In the genomic region with DNA sequence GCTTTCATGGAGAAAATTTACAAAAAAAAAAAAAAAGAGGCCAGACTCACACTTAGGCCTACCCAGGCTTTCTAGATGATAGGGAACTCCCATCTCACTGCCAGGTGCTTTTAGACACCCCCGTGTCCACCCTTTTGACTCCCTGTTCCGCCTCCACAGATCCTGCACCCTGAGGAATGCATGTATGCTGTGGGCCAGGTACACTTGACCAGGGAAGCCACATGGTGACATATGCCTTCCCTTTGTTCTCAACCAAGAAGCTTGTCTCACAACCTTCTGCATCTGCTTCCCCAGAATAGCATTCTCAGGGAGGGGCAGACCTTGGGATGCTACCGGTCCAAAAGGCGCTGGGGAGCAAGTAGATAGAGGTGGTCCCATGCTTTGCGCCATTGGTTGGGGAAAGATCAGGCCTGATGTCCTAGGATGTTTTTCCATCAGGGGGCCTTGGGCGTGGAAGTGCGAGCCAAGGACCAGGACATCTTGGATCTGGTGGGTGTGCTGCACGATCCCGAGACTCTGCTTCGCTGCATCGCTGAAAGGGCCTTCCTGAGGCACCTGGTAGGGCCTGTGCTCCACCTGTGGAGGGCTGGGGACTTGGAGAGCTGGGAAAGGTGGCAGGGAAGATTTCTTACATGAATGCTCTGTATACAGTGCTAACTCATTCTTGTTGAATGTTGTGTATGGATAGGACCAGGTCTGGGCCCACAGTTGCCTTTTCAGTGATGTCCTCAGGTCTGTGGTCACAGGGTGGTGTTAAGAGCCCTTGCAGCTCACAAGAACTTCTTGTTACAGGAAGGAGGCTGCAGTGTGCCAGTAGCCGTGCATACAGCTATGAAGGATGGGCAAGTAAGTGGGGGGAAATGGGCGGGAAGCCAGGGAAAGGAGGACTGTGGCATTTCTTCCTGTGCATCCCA, we compare ENCODE assay signal across 9 cellular contexts. TPM values are rescaled to one million over a fixed set of nuclear protein-coding genes. Genes with fewer than 3 reads are reported as not detected.
DNase-seq lines count a peak whose midpoint lies in the region; ATAC-seq, FAIRE-seq and TF ChIP-seq lines count a peak whose summit lies in the region.
"Had no signal": no experiment of that assay in that cellular context is flagged by ENCODE, and none has a peak within 500 bp of the region (broad histone marks: within the 10 kb centered on the region; RNA-seq: fewer than 3 reads in every experiment).

No MANE protein-coding gene starts in this region.

- no peak overlapping the region for H2AFZ ChIP-seq in endothelial cell of umbilical vein (ENCODE audit: low read depth, low read length)

- H3K27me3 ChIP-seq in RWPE2 (ENCODE audit: insufficient read depth, poor library complexity, severe bottlenecking) = no peaks in the 10 kb centered on the region
- H3K27me3 ChIP-seq in endothelial cell of umbilical vein (ENCODE audit: control insufficient read depth in 2 of 2, insufficient read depth in 2 of 2, low read length in 2 of 2) = no peaks in the 10 kb centered on the region

- H3K27ac Mint-ChIP-seq in natural killer cell treated with Interleukin-12 subunit alpha and Interleukin-12 subunit beta and Interleukin-15 and Interleukin-18, amount 100 ng/mL, for 72 hours = peak overlapping the region; percentile 59 to 93
- H3K27ac Mint-ChIP-seq in natural killer cell = peak overlapping the region in 1 of 2 donors; percentile 11
- H3K27ac Mint-ChIP-seq in type B pancreatic cell = peak overlapping the region; percentile 56
- H3K27ac Mint-ChIP-seq: memory B cell had no signal

- peak overlapping the region; percentile 95 for H3K4me2 ChIP-seq in endothelial cell of umbilical vein (ENCODE audit: insufficient read depth, low read length)

- peak overlapping the region; percentile 91 for H3K4me3 Mint-ChIP-seq in natural killer cell treated with Interleukin-12 subunit alpha and Interleukin-12 subunit beta and Interleukin-15 and Interleukin-18, amount 100 ng/mL, for 72 hours
- H3K4me3 Mint-ChIP-seq in natural killer cell = no peak overlapping the region
- peak overlapping the region; percentile 94 for H3K4me3 Mint-ChIP-seq in type B pancreatic cell
- H3K4me3 Mint-ChIP-seq: memory B cell had no signal

- TF ChIP-seq CTCF in natural killer cell (IDR thresholded peaks at IDR 0.05) = no peak
- TF ChIP-seq CTCF in RWPE2 (IDR thresholded peaks at IDR 0.05; ENCODE audit: poor library complexity, severe bottlenecking) = no peak
- TF ChIP-seq CTCF in endothelial cell of umbilical vein (IDR thresholded peaks at IDR 0.05; ENCODE audit: extremely low read depth in 1 of 2, insufficient read depth in 1 of 2, low read depth in 1 of 2, low read length in 2 of 2) = no peak
- no peak for TF ChIP-seq CTCF in type B pancreatic cell (conservative IDR thresholded peaks at IDR 0.05)

- POLR2A ChIA-PET in endothelial cell of umbilical vein (lab: Charles Lee) = interaction anchor here (1.0 kb wide), 1 partner anchor 29 kb away, joined by 3 read pairs; a partner anchor contains a TSS

- intact Hi-C loops in natural killer cell (cut with micrococcal nuclease) (no loop called here), endothelial cell of umbilical vein (cut with micrococcal nuclease) (no loop called here), posterior vena cava (cut with DNase I) (no loop called here)

- H4K20me1 ChIP-seq in endothelial cell of umbilical vein (replicated peaks; ENCODE audit: control insufficient read depth, extremely low read depth, insufficient read depth, low read length) = peaks cover 2% of the 10 kb centered on the region

- H3K27ac ChIP-seq in RWPE2 (ENCODE audit: poor library complexity, severe bottlenecking) (peak overlapping the region; percentile 77), endothelial cell of umbilical vein (ENCODE audit: insufficient read depth, low read depth, low read length) (no peak overlapping the region)

- BruUV-seq in endothelial cell of umbilical vein (replicated peaks; lab: Mats Ljungman, UMichigan) = no TSS peak

- peaks cover 33% of the 10 kb centered on the region for H3K79me2 ChIP-seq in endothelial cell of umbilical vein (ENCODE audit: control insufficient read depth, insufficient read depth, low read length)

- no peaks in the 10 kb centered on the region for H3K9me3 ChIP-seq in RWPE2 (ENCODE audit: severe bottlenecking)
- no peaks in the 10 kb centered on the region for H3K9me3 ChIP-seq in endothelial cell of umbilical vein (replicated peaks; ENCODE audit: control insufficient read depth, insufficient read depth, low read length)

- DNase-seq in natural killer cell treated with Interleukin-12 subunit alpha and Interleukin-12 subunit beta and Interleukin-15 and Interleukin-18, amount 100 ng/mL, for 72 hours (ENCODE audit: low spot score) = no peak
- DNase-seq in natural killer cell (no peak), RWPE2 (ENCODE audit: low spot score) (no peak), endothelial cell of umbilical vein (ENCODE audit: low read depth, low spot score) (no peak), type B pancreatic cell (ENCODE audit: extremely low spot score, unreplicated experiment) (no peak), posterior vena cava (ENCODE audit: low spot score) (no peak)
- DNase-seq in stimulated activated naive CD4-positive, alpha-beta T cell treated with Interleukin-2 at 50 U/mL for 16 hours (lab: John Stamatoyannopoulos, UW) = no peak

- H3K4me1 Mint-ChIP-seq in natural killer cell treated with Interleukin-12 subunit alpha and Interleukin-12 subunit beta and Interleukin-15 and Interleukin-18, amount 100 ng/mL, for 72 hours (ENCODE audit: low read depth in 2 of 2) = peaks cover 32 to 44% of the 10 kb centered on the region in 2 donors
- H3K4me1 Mint-ChIP-seq in natural killer cell = peaks cover 28 to 35% of the 10 kb centered on the region in 2 donors
- peaks cover 30% of the 10 kb centered on the region for H3K4me1 Mint-ChIP-seq in type B pancreatic cell (ENCODE audit: unreplicated experiment)

- no peaks in the 10 kb centered on the region for H3K9me3 Mint-ChIP-seq in natural killer cell treated with Interleukin-12 subunit alpha and Interleukin-12 subunit beta and Interleukin-15 and Interleukin-18, amount 100 ng/mL, for 72 hours
- H3K9me3 Mint-ChIP-seq in natural killer cell (no peaks in the 10 kb centered on the region), type B pancreatic cell (no peaks in the 10 kb centered on the region)
- H3K9me3 Mint-ChIP-seq: memory B cell had no signal

- ATAC-seq in natural killer cell treated with Interleukin-12 subunit alpha and Interleukin-12 subunit beta and Interleukin-15 and Interleukin-18, amount 100 ng/mL, for 72 hours = no peak
- ATAC-seq in natural killer cell (no peak), RWPE2 (ENCODE audit: low read depth) (no peak), HG02623 (IDR thresholded peaks at IDR 0.05; ENCODE audit: unreplicated experiment) (no peak)

- H3K36me3 ChIP-seq in RWPE2 (ENCODE audit: low read depth) (peaks cover 40% of the 10 kb centered on the region), endothelial cell of umbilical vein (ENCODE audit: control insufficient read depth in 2 of 2, extremely low read depth in 1 of 2, insufficient read depth in 2 of 2, low read length in 2 of 2) (peaks cover 5 to 11% of the 10 kb centered on the region in 2 experiments)

- H3K4me1 ChIP-seq in RWPE2 (ENCODE audit: insufficient read depth, poor library complexity, severe bottlenecking) = peaks cover 6% of the 10 kb centered on the region
- H3K4me1 ChIP-seq in endothelial cell of umbilical vein (ENCODE audit: control insufficient read depth, extremely low read depth, insufficient read depth, low read length) = peaks cover 22% of the 10 kb centered on the region

- no peaks in the 10 kb centered on the region for H3K9me1 ChIP-seq in endothelial cell of umbilical vein (replicated peaks; ENCODE audit: control insufficient read depth, extremely low read depth, insufficient read depth, low read length)

- H3K36me3 Mint-ChIP-seq in natural killer cell treated with Interleukin-12 subunit alpha and Interleukin-12 subunit beta and Interleukin-15 and Interleukin-18, amount 100 ng/mL, for 72 hours = peaks cover 16% of the 10 kb centered on the region
- H3K36me3 Mint-ChIP-seq in natural killer cell (peaks cover 7% of the 10 kb centered on the region), type B pancreatic cell (peaks cover 22% of the 10 kb centered on the region)

- H3K4me3 ChIP-seq in RWPE2 (ENCODE audit: severe bottlenecking) (peak overlapping the region; percentile 98), endothelial cell of umbilical vein (replicated peaks in 1 of 3; ENCODE audit: insufficient read depth in 1 of 3, low read depth in 1 of 3, low read length in 3 of 3) (peak overlapping the region in 1 of 3 experiments; percentile 90)

- no peak for FAIRE-seq in endothelial cell of umbilical vein (lab: Jason Lieb, UNC)

- CTCF ChIA-PET in endothelial cell of umbilical vein (lab: Charles Lee) = interaction anchor here (1.0 to 1.8 kb wide), 3 partner anchors 24 to 232 kb away, joined by 3 to 7 read pairs (median 3); a partner anchor contains a TSS

- no peak overlapping the region for H3K9ac ChIP-seq in endothelial cell of umbilical vein (replicated peaks; ENCODE audit: extremely low read depth, insufficient read depth, low read length)

- no peak for TF ChIP-seq POLR2A in endothelial cell of umbilical vein (IDR thresholded peaks at IDR 0.05; ENCODE audit: low read depth, low read length)

- H3K27me3 Mint-ChIP-seq in natural killer cell treated with Interleukin-12 subunit alpha and Interleukin-12 subunit beta and Interleukin-15 and Interleukin-18, amount 100 ng/mL, for 72 hours = no peaks in the 10 kb centered on the region
- H3K27me3 Mint-ChIP-seq in natural killer cell (ENCODE audit: low read depth in 2 of 2) (no peaks in the 10 kb centered on the region), type B pancreatic cell (no peaks in the 10 kb centered on the region)
- H3K27me3 Mint-ChIP-seq: memory B cell had no signal

- dilution Hi-C loops in endothelial cell of umbilical vein (cut with MboI; ENCODE audit: extremely low pct_ligation_motif_present, low sequenced_read_pairs) = no loop called here

RNA-seq across cellular contexts. Expression of a gene that starts 7.5 kb away (rescaled TPM):
- total RNA-seq in natural killer cell treated with Interleukin-12 subunit alpha and Interleukin-12 subunit beta and Interleukin-15 and Interleukin-18, amount 100 ng/mL, for 72 hours = 10 to 100 TPM; 18.0 to 53.9 TPM
- total RNA-seq in natural killer cell = 10 to 100 TPM in 1 of 3 donors, 1 to 10 TPM in 2; 6.1 to 10.1 (median 6.7) TPM
- total RNA-seq in endothelial cell of umbilical vein = 13.5 and 16.1 TPM in 2 replicates
- 23.9 and 24.8 TPM in 2 replicates for polyA plus RNA-seq in endothelial cell of umbilical vein
- polyA plus RNA-seq in endothelial cell of umbilical vein (2011; cell fraction: cytosol; rRNA removed) = 26.5 and 26.8 TPM in 2 replicates
- polyA plus RNA-seq in endothelial cell of umbilical vein (2011; cell fraction: nucleus; rRNA removed) = 32.3 and 32.4 TPM in 2 replicates
- 19.0 and 21.7 TPM in 2 replicates for polyA plus RNA-seq in endothelial cell of umbilical vein (2012)
- polyA minus RNA-seq in endothelial cell of umbilical vein = 17.8 and 18.6 TPM in 2 replicates
- polyA minus RNA-seq in endothelial cell of umbilical vein (2011; cell fraction: cytosol; rRNA and poly(A)+ RNA removed) = 31.5 TPM
- polyA minus RNA-seq in endothelial cell of umbilical vein (2011; cell fraction: nucleus; rRNA and poly(A)+ RNA removed) = 7.9 and 8.6 TPM in 2 replicates
- 25.3 and 38.2 TPM in 2 replicates for total RNA-seq in type B pancreatic cell (ENCODE audit: low replicate concordance)
- 10 to 100 TPM; 16.8 to 21.1 TPM for total RNA-seq in posterior vena cava

RNA-seq across cellular contexts. Expression of a gene that starts 9.4 kb away (rescaled TPM):
- total RNA-seq in natural killer cell treated with Interleukin-12 subunit alpha and Interleukin-12 subunit beta and Interleukin-15 and Interleukin-18, amount 100 ng/mL, for 72 hours = 10 to 100 TPM; 51.9 to 96.2 TPM
- total RNA-seq in natural killer cell = 10 to 100 TPM; 20.5 to 28.5 (median 24.4) TPM
- 48.4 and 62.0 TPM in 2 replicates for total RNA-seq in endothelial cell of umbilical vein
- 203 and 212 TPM in 2 replicates for polyA plus RNA-seq in endothelial cell of umbilical vein
- polyA plus RNA-seq in endothelial cell of umbilical vein (2011; cell fraction: cytosol; rRNA removed) = 61.5 and 62.3 TPM in 2 replicates
- 193 and 217 TPM in 2 replicates for polyA plus RNA-seq in endothelial cell of umbilical vein (2011; cell fraction: nucleus; rRNA removed)
- 48.5 and 55.0 TPM in 2 replicates for polyA plus RNA-seq in endothelial cell of umbilical vein (2012)
- polyA minus RNA-seq in endothelial cell of umbilical vein = 139 and 143 TPM in 2 replicates
- polyA minus RNA-seq in endothelial cell of umbilical vein (2011; cell fraction: cytosol; rRNA and poly(A)+ RNA removed) = 26.4 TPM
- polyA minus RNA-seq in endothelial cell of umbilical vein (2011; cell fraction: nucleus; rRNA and poly(A)+ RNA removed) = 47.7 and 59.0 TPM in 2 replicates
- total RNA-seq in type B pancreatic cell (ENCODE audit: low replicate concordance) = 46.4 and 62.1 TPM in 2 replicates
- total RNA-seq in posterior vena cava = 10 to 100 TPM; 23.8 to 24.2 TPM

RNA-seq across cellular contexts. Expression of a gene that starts 14.9 kb away (rescaled TPM):
- 10 to 100 TPM; 37.9 to 58.4 TPM for total RNA-seq in natural killer cell treated with Interleukin-12 subunit alpha and Interleukin-12 subunit beta and Interleukin-15 and Interleukin-18, amount 100 ng/mL, for 72 hours
- total RNA-seq in natural killer cell (10 to 100 TPM; 20.3 to 27.7 (median 25.6) TPM), endothelial cell of umbilical vein (10.4 and 10.5 TPM in 2 replicates), type B pancreatic cell (ENCODE audit: low replicate concordance) (10.7 and 13.5 TPM in 2 replicates), posterior vena cava (1 to 10 TPM; 7.4 to 8.5 TPM)
- polyA plus RNA-seq in endothelial cell of umbilical vein = 9.1 and 10.2 TPM in 2 replicates
- 5.2 and 7.3 TPM in 2 replicates for polyA plus RNA-seq in endothelial cell of umbilical vein (2011; cell fraction: cytosol; rRNA removed)
- polyA plus RNA-seq in endothelial cell of umbilical vein (2011; cell fraction: nucleus; rRNA removed) = 14.9 and 16.1 TPM in 2 replicates
- polyA plus RNA-seq in endothelial cell of umbilical vein (2012) = 6.6 and 7.6 TPM in 2 replicates
- 16.0 and 17.0 TPM in 2 replicates for polyA minus RNA-seq in endothelial cell of umbilical vein
- polyA minus RNA-seq in endothelial cell of umbilical vein (2011; cell fraction: cytosol; rRNA and poly(A)+ RNA removed) = 6.7 TPM
- polyA minus RNA-seq in endothelial cell of umbilical vein (2011; cell fraction: nucleus; rRNA and poly(A)+ RNA removed) = 9.4 and 14.3 TPM in 2 replicates

RNA-seq across cellular contexts. Expression of a gene that starts 24.6 kb away (rescaled TPM):
- 10 to 100 TPM; 34.7 to 42.0 TPM for total RNA-seq in natural killer cell treated with Interleukin-12 subunit alpha and Interleukin-12 subunit beta and Interleukin-15 and Interleukin-18, amount 100 ng/mL, for 72 hours
- total RNA-seq in natural killer cell (100 to 1,000 TPM in 1 of 3 donors, 10 to 100 TPM in 2; 91.4 to 101 (median 91.7) TPM), endothelial cell of umbilical vein (27.0 and 31.0 TPM in 2 replicates), type B pancreatic cell (ENCODE audit: low replicate concordance) (34.8 and 35.8 TPM in 2 replicates), posterior vena cava (10 to 100 TPM; 24.8 to 26.6 TPM)
- polyA plus RNA-seq in endothelial cell of umbilical vein = 25.4 and 26.4 TPM in 2 replicates
- polyA plus RNA-seq in endothelial cell of umbilical vein (2011; cell fraction: cytosol; rRNA removed) = 20.2 and 20.7 TPM in 2 replicates
- polyA plus RNA-seq in endothelial cell of umbilical vein (2011; cell fraction: nucleus; rRNA removed) = 55.8 and 72.8 TPM in 2 replicates
- polyA plus RNA-seq in endothelial cell of umbilical vein (2012) = 31.0 and 34.4 TPM in 2 replicates
- 30.4 and 39.4 TPM in 2 replicates for polyA minus RNA-seq in endothelial cell of umbilical vein
- 10.0 TPM for polyA minus RNA-seq in endothelial cell of umbilical vein (2011; cell fraction: cytosol; rRNA and poly(A)+ RNA removed)
- 28.3 and 30.2 TPM in 2 replicates for polyA minus RNA-seq in endothelial cell of umbilical vein (2011; cell fraction: nucleus; rRNA and poly(A)+ RNA removed)

RNA-seq across cellular contexts. Expression of a gene that starts 29.2 kb away (rescaled TPM):
- total RNA-seq in natural killer cell treated with Interleukin-12 subunit alpha and Interleukin-12 subunit beta and Interleukin-15 and Interleukin-18, amount 100 ng/mL, for 72 hours = 10 to 100 TPM; 33.4 to 49.5 TPM
- total RNA-seq in natural killer cell = 10 to 100 TPM; 30.2 to 38.2 (median 31.5) TPM
- 32.6 and 33.4 TPM in 2 replicates for total RNA-seq in endothelial cell of umbilical vein
- 30.8 and 34.6 TPM in 2 replicates for polyA plus RNA-seq in endothelial cell of umbilical vein
- 21.0 and 21.9 TPM in 2 replicates for polyA plus RNA-seq in endothelial cell of umbilical vein (2011; cell fraction: cytosol; rRNA removed)
- 102 and 113 TPM in 2 replicates for polyA plus RNA-seq in endothelial cell of umbilical vein (2011; cell fraction: nucleus; rRNA removed)
- polyA plus RNA-seq in endothelial cell of umbilical vein (2012) = 11.6 and 15.8 TPM in 2 replicates
- 39.0 and 42.6 TPM in 2 replicates for polyA minus RNA-seq in endothelial cell of umbilical vein
- polyA minus RNA-seq in endothelial cell of umbilical vein (2011; cell fraction: cytosol; rRNA and poly(A)+ RNA removed) = 13.6 TPM
- polyA minus RNA-seq in endothelial cell of umbilical vein (2011; cell fraction: nucleus; rRNA and poly(A)+ RNA removed) = 33.2 and 47.0 TPM in 2 replicates
- 31.6 and 33.0 TPM in 2 replicates for total RNA-seq in type B pancreatic cell (ENCODE audit: low replicate concordance)
- 10 to 100 TPM; 10.8 to 13.4 TPM for total RNA-seq in posterior vena cava
